ENCODE assay signal across 23 cellular contexts in the genomic region with DNA sequence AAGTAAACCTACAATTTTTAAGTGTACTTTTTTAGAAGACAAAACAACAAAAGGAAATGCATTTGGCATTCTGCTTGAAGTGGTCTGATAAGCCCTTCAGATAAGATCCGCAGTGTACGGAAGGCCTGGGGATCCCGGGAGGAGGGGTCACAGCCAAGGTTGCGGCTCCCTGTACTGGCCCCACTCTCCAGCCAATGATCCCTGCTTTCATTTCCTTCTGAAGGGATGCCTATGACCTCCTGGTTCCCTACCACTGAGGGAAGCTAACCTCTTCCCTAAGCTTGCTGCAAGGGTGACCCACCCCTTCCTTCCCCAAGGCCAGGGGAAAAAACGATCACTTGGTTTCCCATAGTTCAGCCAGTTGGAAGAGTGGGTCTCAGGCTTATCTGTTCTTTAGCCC. TPM values are rescaled to one million over a fixed set of nuclear protein-coding genes. Genes with fewer than 3 reads are reported as not detected.
DNase-seq lines count a peak whose midpoint lies in the region; ATAC-seq and TF ChIP-seq lines count a peak whose summit lies in the region.
"Had no signal": no experiment of that assay in that cellular context is flagged by ENCODE, and none has a peak within 500 bp of the region (broad histone marks: within the 10 kb centered on the region; RNA-seq: fewer than 3 reads in every experiment).

No MANE protein-coding gene starts in this region.

- BruUV-seq in IMR-90 (replicated peaks; lab: Mats Ljungman, UMichigan) = no TSS peak

- no peak for TF ChIP-seq CTCF in IMR-90 (conservative IDR thresholded peaks at IDR 0.05; ENCODE audit: low read depth, low read length)
- no peak for TF ChIP-seq CTCF in right atrium auricular region (IDR thresholded peaks at IDR 0.05)
- no peak for TF ChIP-seq CTCF in nephron (IDR thresholded peaks at IDR 0.05; ENCODE audit: unreplicated experiment in 3 of 3)
- TF ChIP-seq CTCF in nephron progenitor cell (IDR thresholded peaks at IDR 0.05) = no peak
- no peak for TF ChIP-seq CTCF in ascending aorta (IDR thresholded peaks at IDR 0.05)

- H3K36me3 ChIP-seq in IMR-90 (ENCODE audit: control insufficient read depth, insufficient read depth, low read length) (peaks cover 4% of the 10 kb centered on the region; the same call in 1 of the 2 replicates), right atrium auricular region (no peaks in the 10 kb centered on the region), ascending aorta (no peaks in the 10 kb centered on the region)
- H3K36me3 ChIP-seq: BLaER1, brain microvascular endothelial cell had no signal

- peaks cover 34% of the 10 kb centered on the region; the same call in 1 of the 2 replicates for H4K20me1 ChIP-seq in IMR-90 (ENCODE audit: insufficient read depth, low read length)

- peaks cover 12% of the 10 kb centered on the region for H3K36me3 Mint-ChIP-seq in nephron (ENCODE audit: low read depth)
- peaks cover 34% of the 10 kb centered on the region for H3K36me3 Mint-ChIP-seq in nephron progenitor cell (ENCODE audit: low read depth)
- H3K36me3 Mint-ChIP-seq: activated naive CD8-positive, alpha-beta T cell treated with anti-CD3 and anti-CD28 coated beads, Interleukin-2, amount 10 ng/mL, durations not matched to agents 7 days and 5 days had no signal

- CTCF ChIA-PET in IMR-90 (lab: Yijun Ruan, JAX) = interaction anchor here (0.8 kb wide), 1 partner anchor 118 kb away, joined by 10 read pairs; no protein-coding TSS in a partner anchor

- H3K9me3 ChIP-seq in IMR-90 (ENCODE audit: control insufficient read depth, insufficient read depth, low read length) = no peaks in the 10 kb centered on the region
- H3K9me3 ChIP-seq in right atrium auricular region = no peaks in the 10 kb centered on the region
- no peaks in the 10 kb centered on the region for H3K9me3 ChIP-seq in ascending aorta
- H3K9me3 ChIP-seq: BLaER1 had no signal

- H3K4me1 ChIP-seq in IMR-90 (ENCODE audit: control insufficient read depth, insufficient read depth, low read length) (peaks cover 18% of the 10 kb centered on the region), right atrium auricular region (peaks cover 0 to 79% of the 10 kb centered on the region in 2 donors), ascending aorta (peaks cover 0 to 3% of the 10 kb centered on the region in 2 donors)

- H3K18ac ChIP-seq in IMR-90 (ENCODE audit: low read depth, low read length) = 0 out of 2 replicates have a peak overlapping the region, but pooled peaks have one; percentile 38

- no peak overlapping the region for H3K27ac ChIP-seq in IMR-90 (ENCODE audit: insufficient read depth, low read length)
- peak overlapping the region; percentile 18 to 59 for H3K27ac ChIP-seq in right atrium auricular region
- no peak overlapping the region for H3K27ac ChIP-seq in ascending aorta
- H3K27ac ChIP-seq: BLaER1, brain microvascular endothelial cell, WERI-Rb-1 had no signal

- H4K91ac ChIP-seq in IMR-90 (ENCODE audit: insufficient read depth, low read depth, low read length) = no peak overlapping the region

- H2BK15ac ChIP-seq in IMR-90 (ENCODE audit: low read depth, low read length) = 0 out of 3 replicates have a peak overlapping the region, but pooled peaks have one; percentile 27

- no peak overlapping the region; the same call in 1 of the 2 replicates for H3K4ac ChIP-seq in IMR-90 (ENCODE audit: low read depth, low read length)

- H2AFZ ChIP-seq in IMR-90 (replicated peaks; ENCODE audit: low read length, poor library complexity) = no peak overlapping the region

- H3K27me3 Mint-ChIP-seq in nephron (ENCODE audit: low read depth) = no peaks in the 10 kb centered on the region
- peaks cover 3% of the 10 kb centered on the region for H3K27me3 Mint-ChIP-seq in nephron progenitor cell (ENCODE audit: low read depth, poor library complexity)

- H2BK120ac ChIP-seq in IMR-90 (ENCODE audit: low read depth, low read length) = no peak overlapping the region

- H2AK5ac ChIP-seq in IMR-90 (ENCODE audit: low read depth, low read length) = no peak overlapping the region; the same call in none of the 2 replicates

- H2BK20ac ChIP-seq in IMR-90 (ENCODE audit: low read depth, low read length) = no peak overlapping the region

- no peaks in the 10 kb centered on the region for H3K27me3 ChIP-seq in IMR-90 (ENCODE audit: control insufficient read depth, insufficient read depth, low read length)
- no peaks in the 10 kb centered on the region for H3K27me3 ChIP-seq in right atrium auricular region
- no peaks in the 10 kb centered on the region for H3K27me3 ChIP-seq in ascending aorta
- H3K27me3 ChIP-seq: brain microvascular endothelial cell had no signal

- H3K9ac ChIP-seq in IMR-90 (ENCODE audit: low read depth, low read length) = no peak overlapping the region
- H3K9ac ChIP-seq: BLaER1 had no signal

- H3K4me2 ChIP-seq in IMR-90 (ENCODE audit: low read depth, low read length) = no peak overlapping the region
- H3K4me2 ChIP-seq: BLaER1 had no signal

- peaks cover 23% of the 10 kb centered on the region; the same call in 1 of the 2 replicates for H3K9me1 ChIP-seq in IMR-90 (ENCODE audit: insufficient read depth, low read length)

- H3K23ac ChIP-seq in IMR-90 (ENCODE audit: low read depth, low read length) = 0 out of 2 replicates have a peak overlapping the region, but pooled peaks have one; percentile 45

- peak; percentile 35 for DNase-seq in ELF-1 (ENCODE audit: low read depth, low spot score)
- no peak for DNase-seq in IMR-90
- no peak for DNase-seq in right atrium auricular region (ENCODE audit: low spot score)
- no peak for DNase-seq in DMS114 treated with DMSO at 0.1 percent for 48 hours (lab: John Stamatoyannopoulos, UW; ENCODE audit: unreplicated experiment)
- DNase-seq in nephron progenitor cell = no peak
- DNase-seq in ascending aorta (ENCODE audit: low spot score in 2 of 2) = no peak
- DNase-seq: activated CD4-positive, alpha-beta T cell treated with anti-CD3 and anti-CD28 coated beads, Interleukin-2, amount 50 U/mL, for 4 hours; activated CD8-positive, alpha-beta memory T cell treated with anti-CD3 and anti-CD28 coated beads, Interleukin-2, amount 50 U/mL, for 48 hours; activated naive CD8-positive, alpha-beta T cell treated with anti-CD3 and anti-CD28 coated beads, Interleukin-2, amount 10 ng/mL, durations not matched to agents 7 days and 5 days; brain microvascular endothelial cell; COR-L47; DMS79 treated with DMSO at 0.1 percent for 48 hours; mammary epithelial cell; NCI-H1092 treated with DMSO at 0.1 percent for 48 hours; NK-92 treated with Interleukin-12 subunit alpha and Interleukin-12 subunit beta, amount 100 ng/mL, for 24 hours; stimulated activated CD4-positive, alpha-beta T cell treated with anti-CD3 and anti-CD28 coated beads, Interleukin-15, amount 100 ng/mL, for 24 hours; WERI-Rb-1 had no signal

- H3K4me3 Mint-ChIP-seq in nephron = peak overlapping the region in 1 of 3 experiments; percentile 12
- H3K4me3 Mint-ChIP-seq in nephron progenitor cell = no peak overlapping the region
- H3K4me3 Mint-ChIP-seq: activated naive CD8-positive, alpha-beta T cell treated with anti-CD3 and anti-CD28 coated beads, Interleukin-2, amount 10 ng/mL, durations not matched to agents 7 days and 5 days; T-helper 2 cell treated with Interferon-gamma antibody and Interleukin-4, amounts not matched to agents 5 μg/mL and 100 μg/mL, for 36 hours had no signal

- H3K4me3 ChIP-seq in IMR-90 (ENCODE audit: insufficient read depth, low read depth, low read length) (no peak overlapping the region), right atrium auricular region (no peak overlapping the region), ascending aorta (no peak overlapping the region)
- H3K4me3 ChIP-seq: BLaER1 had no signal

- peak overlapping the region; percentile 8 to 69 (median 39) for H3K27ac Mint-ChIP-seq in nephron
- no peak overlapping the region for H3K27ac Mint-ChIP-seq in nephron progenitor cell
- H3K27ac Mint-ChIP-seq: activated naive CD8-positive, alpha-beta T cell treated with anti-CD3 and anti-CD28 coated beads, Interleukin-2, amount 10 ng/mL, durations not matched to agents 7 days and 5 days; activated T-helper 2 cell treated with anti-CD3 and anti-CD28 coated beads, Interferon-gamma antibody, Interleukin-2, Interleukin-4, amounts not matched to agents 10 μg/mL and 5 μg/mL and 100 μg/mL, durations not matched to agents 14 hours and 24 hours and 36 hours; T-helper 2 cell treated with Interferon-gamma antibody and Interleukin-4, amounts not matched to agents 5 μg/mL and 100 μg/mL, for 36 hours had no signal

- H3K14ac ChIP-seq in IMR-90 (replicated peaks; ENCODE audit: low read depth, low read length) = 0 out of 2 replicates have a peak overlapping the region, but pooled peaks have one; percentile 14

- POLR2A ChIA-PET in IMR-90 (lab: Charles Lee; ENCODE audit: unreplicated experiment) = no interaction called here

- no peak overlapping the region for H3K56ac ChIP-seq in IMR-90 (ENCODE audit: extremely low read depth, insufficient read depth, low read length)

- dilution Hi-C loops in IMR-90 (cut with HindIII; ENCODE audit: low sequenced_read_pairs, unreplicated experiment) = no loop called here

- ATAC-seq in IMR-90 (ENCODE audit: low read depth) = no peak
- no peak for ATAC-seq in GM18861 (IDR thresholded peaks at IDR 0.05; ENCODE audit: unreplicated experiment)
- ATAC-seq: Panc1 had no signal

- peak overlapping the region; percentile 25 for H2AK9ac ChIP-seq in IMR-90 (replicated peaks; ENCODE audit: low read depth, low read length, poor library complexity)

- H2BK5ac ChIP-seq in IMR-90 (ENCODE audit: low read depth, low read length, poor library complexity, severe bottlenecking) = no peak overlapping the region

- WGBS in IMR-90 (ENCODE audit: extremely low coverage in 2 of 2, insufficient read length in 1 of 2), 2 experiments = no CpG with 5 or more reads among the region's 5 CpGs

- H4K8ac ChIP-seq in IMR-90 (ENCODE audit: low read depth in 2 of 2, low read length in 2 of 2) = peak overlapping the region in 1 of 2 experiments; percentile 15; a peak in 1 of 4 replicates

- intact Hi-C loops in IMR-90 (cut with micrococcal nuclease) = no loop called here
- intact Hi-C loops in ascending aorta (cut with DNase I) = no loop called here

- peaks cover 18 to 70% of the 10 kb centered on the region in 2 experiments for H3K79me1 ChIP-seq in IMR-90 (ENCODE audit: low read depth in 1 of 2, low read length in 2 of 2)

- H4K5ac ChIP-seq in IMR-90 (ENCODE audit: low read depth, low read length) = peak overlapping the region; percentile 58; the same call in 1 of the 2 replicates

- TF ChIP-seq RAD21 in IMR-90 (IDR thresholded peaks at IDR 0.05; ENCODE audit: low read length) = no peak

- no peak for TF ChIP-seq POLR2A in IMR-90 (IDR thresholded peaks at IDR 0.05; ENCODE audit: low read depth, low read length)

- H3K9me3 Mint-ChIP-seq in nephron (no peaks in the 10 kb centered on the region), nephron progenitor cell (no peaks in the 10 kb centered on the region)
- H3K9me3 Mint-ChIP-seq: activated naive CD8-positive, alpha-beta T cell treated with anti-CD3 and anti-CD28 coated beads, Interleukin-2, amount 10 ng/mL, durations not matched to agents 7 days and 5 days; activated T-helper 2 cell treated with anti-CD3 and anti-CD28 coated beads, Interferon-gamma antibody, Interleukin-2, Interleukin-4, amounts not matched to agents 10 μg/mL and 5 μg/mL and 100 μg/mL, durations not matched to agents 14 hours and 24 hours and 36 hours; T-helper 2 cell treated with Interferon-gamma antibody and Interleukin-4, amounts not matched to agents 5 μg/mL and 100 μg/mL, for 36 hours had no signal

- H3K4me1 Mint-ChIP-seq in nephron (peaks cover 59% of the 10 kb centered on the region), nephron progenitor cell (peaks cover 51% of the 10 kb centered on the region)

- in situ Hi-C loops in IMR-90 (cut with MboI; ENCODE audit: low sequenced_read_pairs) = no loop called here

RNA-seq across cellular contexts. Expression of gene DENND2A, which starts 5.3 kb away (rescaled TPM):
- total RNA-seq in IMR-90 (2012; rRNA removed) (7.5 and 7.8 TPM in 2 replicates), right atrium auricular region (10 to 100 TPM in 1 of 2 donors, 1 to 10 TPM in 1; 9.2 to 10.5 TPM), ascending aorta (7.5 TPM)
- polyA plus RNA-seq in IMR-90 (2012; rRNA removed) = 7.4 and 10.3 TPM in 2 replicates
- 7.5 and 18.0 TPM in 2 replicates for polyA plus RNA-seq in IMR-90 (2012; cell fraction: cytosol; rRNA removed)
- 14.9 and 25.0 TPM in 2 replicates for polyA plus RNA-seq in IMR-90 (2012; cell fraction: nucleus; rRNA removed; ENCODE audit: low replicate concordance)
- total RNA-seq: activated naive CD8-positive, alpha-beta T cell treated with anti-CD3 and anti-CD28 coated beads, Interleukin-2, amount 10 ng/mL, durations not matched to agents 7 days and 5 days; activated T-helper 2 cell treated with anti-CD3 and anti-CD28 coated beads, Interferon-gamma antibody, Interleukin-2, Interleukin-4, amounts not matched to agents 10 μg/mL and 5 μg/mL and 100 μg/mL, durations not matched to agents 14 hours and 24 hours and 36 hours had no signal

RNA-seq across cellular contexts. Expression of gene ADCK2, which starts 37.4 kb away (rescaled TPM):
- total RNA-seq in IMR-90 (2012; rRNA removed) (7.5 and 10.0 TPM in 2 replicates), right atrium auricular region (10 to 100 TPM; 16.6 to 21.8 TPM), ascending aorta (46.1 TPM)
- polyA plus RNA-seq in IMR-90 (2012; rRNA removed) = 6.9 and 7.1 TPM in 2 replicates
- polyA plus RNA-seq in IMR-90 (2012; cell fraction: cytosol; rRNA removed) = 5.8 and 9.5 TPM in 2 replicates
- polyA plus RNA-seq in IMR-90 (2012; cell fraction: nucleus; rRNA removed; ENCODE audit: low replicate concordance) = 5.3 and 5.7 TPM in 2 replicates

Comparison
In these comparisons a context has a peak if more than half of its experiments do, and no peak if none do; other contexts are left out.
1. H3K27ac ChIP-seq: peak in right atrium auricular region (2 of 2); none in IMR-90 (single experiment) and ascending aorta (0 of 2).